Comparison of ENCODE assay signal across 12 cellular contexts in genomic region chr12:1421091-1421902, GRCh38.
"Had no signal": no experiment of that assay in that cellular context is flagged by ENCODE, and none has a peak within 500 bp of the region (broad histone marks: within the 10 kb centered on the region; RNA-seq: fewer than 3 reads in every experiment).

No MANE protein-coding gene starts in this region.

- FAIRE-seq: colon, keratinocyte had no signal

- H3K9me3 ChIP-seq: ovary, testis had no signal

- H3K36me3 ChIP-seq: left lung, ovary had no signal

- ATAC-seq: left lung; stimulated activated naive CD8-positive, alpha-beta T cell treated with anti-CD3 and anti-CD28 coated beads, Interleukin-15, amount 100 ng/mL, for 72 hours had no signal

- DNase-seq: activated B cell treated with CpG ODN at 0.5 μM for 24 hours; activated CD4-positive, alpha-beta T cell treated with anti-CD3 and anti-CD28 coated beads, Interleukin-2, amount 10 ng/mL, durations not matched to agents 24 days and 14 days; activated naive CD4-positive, alpha-beta T cell treated with Interleukin-2 at 50 U/mL for 16 hours; left lung; mesenchymal stem cell; ovary; stimulated activated CD4-positive, alpha-beta T cell treated with anti-CD3 and anti-CD28 coated beads, Interleukin-4, amount 100 ng/mL, for 1 hour; stimulated activated CD8-positive, alpha-beta memory T cell treated with anti-CD3 and anti-CD28 coated beads, Interleukin-4, amount 100 ng/mL, for 48 hours; stimulated activated naive CD8-positive, alpha-beta T cell treated with anti-CD3 and anti-CD28 coated beads, Interleukin-15, amount 100 ng/mL, for 72 hours; testis had no signal

- H3K27me3 ChIP-seq: left lung, ovary, testis had no signal

- H3K27ac ChIP-seq: left lung, ovary, testis had no signal

- H3K4me3 ChIP-seq: left lung, ovary, testis had no signal

- H3K4me1 ChIP-seq: left lung, testis had no signal
